In genomic region chr20:44187763-44188709, GRCh38 we compare ENCODE assay signal across 9 cellular contexts. TPM values are rescaled to one million over a fixed set of nuclear protein-coding genes. Genes with fewer than 3 reads are reported as not detected.
DNase-seq lines count a peak whose midpoint lies in the region; ATAC-seq, FAIRE-seq and TF ChIP-seq lines count a peak whose summit lies in the region.
"Had no signal": no experiment of that assay in that cellular context is flagged by ENCODE, and none has a peak within 500 bp of the region (broad histone marks: within the 10 kb centered on the region; RNA-seq: fewer than 3 reads in every experiment).

No MANE protein-coding gene starts in this region.

- H3K27ac ChIP-seq in IMR-90 (ENCODE audit: insufficient read depth, low read length) (peak overlapping the region; percentile 83), GM12878 (ENCODE audit: control insufficient read depth, insufficient read depth) (no peak overlapping the region), suprapubic skin (peak overlapping the region; percentile 72)

- SMC1A ChIA-PET in GM12878 (lab: Charles Lee; ENCODE audit: uncharacterized antibody, unreplicated experiment) = interaction anchor here (1.0 to 4.3 kb wide), 4 partner anchors 67 to 97 kb away, joined by 3 to 51 read pairs (median 7); no protein-coding TSS in a partner anchor

- WGBS in IMR-90 (ENCODE audit: extremely low coverage in 2 of 2, insufficient read length in 1 of 2), 2 experiments = 79% methylated on average over 2 of the region's 8 CpGs; no CpG with 5 or more reads in 1 of the 2 experiments
- 8% methylated on average over 7 of the region's 8 CpGs for WGBS in GM12878 (ENCODE audit: insufficient coverage, insufficient replicate concordance, low lambda C conversion rate, missing lambda C conversion rate)
- 19% methylated on average over 8 of the region's 8 CpGs for WGBS in suprapubic skin

- H3K9me1 ChIP-seq in IMR-90 (ENCODE audit: insufficient read depth, low read length) = peaks cover 13% of the 10 kb centered on the region

- peaks cover 0 to 16% of the 10 kb centered on the region in 2 experiments; a peak in 1 of 4 replicates for H3K79me1 ChIP-seq in IMR-90 (ENCODE audit: low read depth in 1 of 2, low read length in 2 of 2)

- H3K4me1 Mint-ChIP-seq in activated T-helper 17 cell treated with anti-CD3 and anti-CD28 coated beads, Interleukin-2, amount 50 U/mL, for 72 hours = no peaks in the 10 kb centered on the region

- peak overlapping the region; percentile 98 for H2BK120ac ChIP-seq in IMR-90 (ENCODE audit: low read depth, low read length)

- H4K20me1 ChIP-seq in IMR-90 (ENCODE audit: insufficient read depth, low read length) (no peaks in the 10 kb centered on the region), GM12878 (ENCODE audit: control insufficient read depth, insufficient read depth) (no peaks in the 10 kb centered on the region)

- peak overlapping the region; percentile 98 for H3K14ac ChIP-seq in IMR-90 (replicated peaks; ENCODE audit: low read depth, low read length)

- POLR2A ChIA-PET in IMR-90 (lab: Charles Lee; ENCODE audit: unreplicated experiment) (interaction anchor here (0.6 to 1.2 kb wide), 3 partner anchors 9 to 71 kb away, joined by 3 to 5 read pairs (median 4); no protein-coding TSS in a partner anchor), GM12878 (lab: Charles Lee) (interaction anchor here (0.6 kb wide), 1 partner anchor 78 kb away, joined by 3 read pairs; no protein-coding TSS in a partner anchor)

- in situ Hi-C loops in IMR-90 (cut with MboI; ENCODE audit: low sequenced_read_pairs) (loop anchor here (5.0 kb wide), 1 partner anchor 71 kb away; no protein-coding TSS in a partner anchor), GM12878 (cut with MboI) (loop anchor here (5.0 kb wide), 1 partner anchor 71 kb away; no protein-coding TSS in a partner anchor)

- CTCF ChIA-PET in IMR-90 (lab: Yijun Ruan, JAX) (interaction anchor here (0.6 to 5.6 kb wide), 3 partner anchors 8 to 643 kb away, joined by 3 to 67 read pairs (median 3); no protein-coding TSS in a partner anchor), GM12878 (lab: Yijun Ruan, JAX) (interaction anchor here (1.0 to 6.6 kb wide), 9 partner anchors 20 to 739 kb away, joined by 3 to 196 read pairs (median 5); partner anchors contain the start of gene FITM2)

- peak overlapping the region; percentile 87 to 96 for H4K8ac ChIP-seq in IMR-90 (ENCODE audit: low read depth in 2 of 2, low read length in 2 of 2)

- intact Hi-C loops in IMR-90 (cut with micrococcal nuclease) = no loop called here
- intact Hi-C loops in GM12878 (cut with micrococcal nuclease; ENCODE audit: unreplicated experiment) = no loop called here

- peak overlapping the region; percentile 91 for H3K56ac ChIP-seq in IMR-90 (ENCODE audit: extremely low read depth, insufficient read depth, low read length)

- H3K27ac Mint-ChIP-seq in activated T-helper 17 cell treated with anti-CD3 and anti-CD28 coated beads, Interleukin-2, amount 50 U/mL, for 72 hours = no peak overlapping the region

- H2AK9ac ChIP-seq in IMR-90 (replicated peaks; ENCODE audit: low read depth, low read length, poor library complexity) = peak overlapping the region; percentile 92

- H3K9me3 Mint-ChIP-seq in activated T-helper 17 cell treated with anti-CD3 and anti-CD28 coated beads, Interleukin-2, amount 50 U/mL, for 72 hours = no peaks in the 10 kb centered on the region

- peak overlapping the region; percentile 92 for H3K18ac ChIP-seq in IMR-90 (ENCODE audit: low read depth, low read length)

- dilution Hi-C loops in IMR-90 (cut with HindIII; ENCODE audit: low sequenced_read_pairs, unreplicated experiment) = no loop called here

- no peak for TF ChIP-seq CTCF in IMR-90 (conservative IDR thresholded peaks at IDR 0.05; ENCODE audit: low read depth, low read length)
- TF ChIP-seq CTCF in GM12878 (IDR thresholded peaks at IDR 0.05 in 2 of 3, conservative IDR thresholded peaks at IDR 0.05 in 1 of 3; ENCODE audit: control insufficient read depth in 2 of 3, extremely low read depth in 1 of 3, insufficient read depth in 1 of 3, low read depth in 3 of 3, low read length in 3 of 3) = no peak
- no peak for TF ChIP-seq CTCF in suprapubic skin (IDR thresholded peaks at IDR 0.05)

- peak overlapping the region; percentile 96 for H4K91ac ChIP-seq in IMR-90 (ENCODE audit: insufficient read depth, low read depth, low read length)

- ATAC-seq in IMR-90 (ENCODE audit: low read depth) (peak; percentile 45), GM12878 (peak; percentile 54), GM21825 (IDR thresholded peaks at IDR 0.05; ENCODE audit: unreplicated experiment) (no peak)
- no peak for ATAC-seq in activated T-helper 17 cell treated with anti-CD3 and anti-CD28 coated beads, Interleukin-2, amount 50 U/mL, for 72 hours (replicated peaks)

- H2BK20ac ChIP-seq in IMR-90 (ENCODE audit: low read depth, low read length) = peak overlapping the region; percentile 98

- H3K4me2 ChIP-seq in IMR-90 (ENCODE audit: low read depth, low read length) = peak overlapping the region; percentile 57
- no peak overlapping the region for H3K4me2 ChIP-seq in GM12878 (ENCODE audit: control insufficient read depth, insufficient read depth)

- RAD21 ChIA-PET in GM12878 (lab: Charles Lee; ENCODE audit: unreplicated experiment) = interaction anchor here (0.6 to 4.0 kb wide), 3 partner anchors 15 to 727 kb away, joined by 3 to 69 read pairs (median 3); no protein-coding TSS in a partner anchor

- TF ChIP-seq RAD21 in IMR-90 (IDR thresholded peaks at IDR 0.05; ENCODE audit: low read length) = no peak
- TF ChIP-seq RAD21 in GM12878 (IDR thresholded peaks at IDR 0.05; ENCODE audit: insufficient read depth, low read depth, low read length) = no peak

- H2AFZ ChIP-seq in IMR-90 (replicated peaks; ENCODE audit: low read length, poor library complexity) (peak overlapping the region; percentile 90), GM12878 (ENCODE audit: control insufficient read depth, low read depth, low read length) (no peak overlapping the region)

- H3K4ac ChIP-seq in IMR-90 (ENCODE audit: low read depth, low read length) = peak overlapping the region; percentile 98

- peak overlapping the region; percentile 54 for H3K9ac ChIP-seq in IMR-90 (ENCODE audit: low read depth, low read length)
- no peak overlapping the region for H3K9ac ChIP-seq in GM12878 (ENCODE audit: control insufficient read depth, insufficient read depth, low read length)

- H3K9me3 ChIP-seq in IMR-90 (ENCODE audit: control insufficient read depth, insufficient read depth, low read length) = no peaks in the 10 kb centered on the region
- H3K9me3 ChIP-seq in GM12878 (replicated peaks; ENCODE audit: control insufficient read depth, insufficient read depth, low read length) = no peaks in the 10 kb centered on the region
- H3K9me3 ChIP-seq in suprapubic skin = no peaks in the 10 kb centered on the region
- H3K9me3 ChIP-seq: tibial nerve had no signal

- no peaks in the 10 kb centered on the region for H3K27me3 ChIP-seq in IMR-90 (ENCODE audit: control insufficient read depth, insufficient read depth, low read length)
- peaks cover 6 to 12% of the 10 kb centered on the region in 2 experiments; a peak in 3 of 4 replicates for H3K27me3 ChIP-seq in GM12878 (replicated peaks in 1 of 2; ENCODE audit: control insufficient read depth in 2 of 2, insufficient read depth in 2 of 2, low read length in 1 of 2)
- H3K27me3 ChIP-seq in suprapubic skin = peaks cover 11% of the 10 kb centered on the region

- H3K4me1 ChIP-seq in IMR-90 (ENCODE audit: control insufficient read depth, insufficient read depth, low read length) (peaks cover 13% of the 10 kb centered on the region), GM12878 (ENCODE audit: control insufficient read depth, insufficient read depth, low read length) (no peaks in the 10 kb centered on the region), suprapubic skin (peaks cover 31% of the 10 kb centered on the region)

- FAIRE-seq in GM12878 (lab: Jason Lieb, UNC) = peak; percentile 69

- DNase-seq in IMR-90 (peak; percentile 32), GM12878 (ENCODE audit: low read depth, low spot score) (no peak), left kidney (ENCODE audit: low read depth, low spot score) (peak; percentile 56), suprapubic skin (ENCODE audit: low spot score in 2 of 2) (no peak), COR-L47 (lab: John Stamatoyannopoulos, UW) (no peak)
- DNase-seq in stimulated activated CD4-positive, alpha-beta T cell treated with anti-CD3 and anti-CD28 coated beads, Interleukin-1b, Interleukin-23, amount 100 ng/mL, for 48 hours = no peak

- H3K4me3 Mint-ChIP-seq in activated T-helper 17 cell treated with anti-CD3 and anti-CD28 coated beads, Interleukin-2, amount 50 U/mL, for 72 hours = no peak overlapping the region

- peak overlapping the region; percentile 100 for H2AK5ac ChIP-seq in IMR-90 (ENCODE audit: low read depth, low read length)

- H4K5ac ChIP-seq in IMR-90 (ENCODE audit: low read depth, low read length) = peak overlapping the region; percentile 68

- TF ChIP-seq EP300 in GM12878 (IDR thresholded peaks at IDR 0.05; ENCODE audit: borderline replicate concordance in 1 of 2, control insufficient read depth in 1 of 2, low read depth in 2 of 2, low read length in 2 of 2) = no peak
- TF ChIP-seq EP300 in suprapubic skin (IDR thresholded peaks at IDR 0.05) = no peak

- no peaks in the 10 kb centered on the region for H3K36me3 Mint-ChIP-seq in activated T-helper 17 cell treated with anti-CD3 and anti-CD28 coated beads, Interleukin-2, amount 50 U/mL, for 72 hours (ENCODE audit: low read depth)

- BruUV-seq in IMR-90 (replicated peaks; lab: Mats Ljungman, UMichigan) (no TSS peak), GM12878 (replicated peaks; lab: Mats Ljungman, UMichigan) (no TSS peak)

- H3K36me3 ChIP-seq in IMR-90 (ENCODE audit: control insufficient read depth, insufficient read depth, low read length) (no peaks in the 10 kb centered on the region), GM12878 (ENCODE audit: control insufficient read depth in 2 of 2, insufficient read depth in 2 of 2, low read length in 1 of 2) (no peaks in the 10 kb centered on the region), suprapubic skin (no peaks in the 10 kb centered on the region)
- H3K36me3 ChIP-seq: tibial nerve had no signal

- H2BK5ac ChIP-seq in IMR-90 (ENCODE audit: low read depth, low read length, poor library complexity, severe bottlenecking) = peak overlapping the region; percentile 90

- H3K27me3 Mint-ChIP-seq in activated T-helper 17 cell treated with anti-CD3 and anti-CD28 coated beads, Interleukin-2, amount 50 U/mL, for 72 hours = peaks cover 42% of the 10 kb centered on the region

- H2BK15ac ChIP-seq in IMR-90 (ENCODE audit: low read depth, low read length) = peak overlapping the region; percentile 100

- H3K4me3 ChIP-seq in IMR-90 (ENCODE audit: insufficient read depth, low read depth, low read length) = no peak overlapping the region; the same call in 1 of the 2 replicates
- H3K4me3 ChIP-seq in GM12878 = no peak overlapping the region
- H3K4me3 ChIP-seq in suprapubic skin = peak overlapping the region; percentile 53

- TF ChIP-seq POLR2A in IMR-90 (IDR thresholded peaks at IDR 0.05; ENCODE audit: low read depth, low read length) (no peak), GM12878 (IDR thresholded peaks at IDR 0.05; ENCODE audit: low read depth, low read length) (no peak), suprapubic skin (IDR thresholded peaks at IDR 0.05) (no peak)

- H3K79me2 ChIP-seq in GM12878 (ENCODE audit: control insufficient read depth, insufficient read depth, low read length) = no peaks in the 10 kb centered on the region

- peak overlapping the region; percentile 97 for H3K23ac ChIP-seq in IMR-90 (ENCODE audit: low read depth, low read length)

RNA-seq across cellular contexts. Expression of gene JPH2, which starts 1.0 kb away (rescaled TPM):
- total RNA-seq in IMR-90 (2012; rRNA removed) (0.54 and 0.83 TPM in 2 replicates), GM12878 (2014; rRNA removed) (not detected in 2 replicates), GM12878 (2014; rRNA removed; fragmentation: Illumina TruSeq; extraction: Trizol) (not detected in 2 replicates), GM12878 (2021) (not detected in 2 replicates), suprapubic skin (1 to 10 TPM; 3.8 to 5.0 (median 4.5) TPM)
- polyA plus RNA-seq in IMR-90 (2012; rRNA removed) (0.44 TPM in 2 replicates), GM12878 (2011; rRNA removed) (0.07 and 0.16 TPM in 2 replicates), GM12878 (2014; fragmentation: Illumina TruSeq; extraction: Trizol) (not detected in 2 replicates), GM12878 (2014; fragmentation: Nextera tagmentation; extraction: Ambion mirVana) (not detected), GM12878 (2014; rRNA removed) (not detected in 2 replicates), GM12878 (2016; fragmentation: Nextera tagmentation; extraction: Ambion mirVana) (not detected)
- polyA plus RNA-seq in IMR-90 (2012; cell fraction: cytosol; rRNA removed) = 0.31 and 0.60 TPM in 2 replicates
- 0.40 and 0.71 TPM in 2 replicates for polyA plus RNA-seq in IMR-90 (2012; cell fraction: nucleus; rRNA removed; ENCODE audit: low replicate concordance)
- total RNA-seq in GM12878 (2013; cell fraction: nucleolus; rRNA removed) = 0.27 and 0.42 TPM in 2 replicates
- not detected for polyA plus RNA-seq in GM12878 (2011; ENCODE audit: low read depth)
- polyA plus RNA-seq in GM12878 (2011; cell fraction: cytosol; rRNA removed) = 0.10 and 0.12 TPM in 2 replicates
- polyA plus RNA-seq in GM12878 (2011; cell fraction: nucleus; rRNA removed) = 0.37 and 0.40 TPM in 2 replicates
- polyA plus RNA-seq in GM12878 (2012) = 0.05 and 0.07 TPM in 2 replicates
- 0.26 and 0.29 TPM in 2 replicates for polyA minus RNA-seq in GM12878 (2011; rRNA and poly(A)+ RNA removed)
- not detected in 2 replicates for polyA minus RNA-seq in GM12878 (2011; cell fraction: cytosol; rRNA and poly(A)+ RNA removed)
- 0.24 and 0.29 TPM in 2 replicates for polyA minus RNA-seq in GM12878 (2011; cell fraction: nucleus; rRNA and poly(A)+ RNA removed)
- total RNA-seq in activated T-helper 17 cell treated with anti-CD3 and anti-CD28 coated beads, Interleukin-2, amount 50 U/mL, for 72 hours = under 1 TPM; 0.09 to 0.42 TPM

RNA-seq across cellular contexts. Expression of gene OSER1, which starts 22.5 kb away (rescaled TPM):
- total RNA-seq in IMR-90 (2012; rRNA removed) = 66.9 and 70.6 TPM in 2 replicates
- polyA plus RNA-seq in IMR-90 (2012; rRNA removed) = 27.7 and 32.6 TPM in 2 replicates
- 10.3 and 11.0 TPM in 2 replicates for polyA plus RNA-seq in IMR-90 (2012; cell fraction: cytosol; rRNA removed)
- polyA plus RNA-seq in IMR-90 (2012; cell fraction: nucleus; rRNA removed; ENCODE audit: low replicate concordance) = 20.0 and 103 TPM in 2 replicates
- total RNA-seq in GM12878 (2013; cell fraction: nucleolus; rRNA removed) = 14.2 and 15.2 TPM in 2 replicates
- total RNA-seq in GM12878 (2014; rRNA removed) = 19.3 and 21.0 TPM in 2 replicates
- total RNA-seq in GM12878 (2014; rRNA removed; fragmentation: Illumina TruSeq; extraction: Trizol) = 22.2 and 23.2 TPM in 2 replicates
- total RNA-seq in GM12878 (2021) = 20.4 and 21.6 TPM in 2 replicates
- 38.1 TPM for polyA plus RNA-seq in GM12878 (2011; ENCODE audit: low read depth)
- 52.5 and 54.0 TPM in 2 replicates for polyA plus RNA-seq in GM12878 (2011; rRNA removed)
- 33.3 and 39.4 TPM in 2 replicates for polyA plus RNA-seq in GM12878 (2011; cell fraction: cytosol; rRNA removed)
- polyA plus RNA-seq in GM12878 (2011; cell fraction: nucleus; rRNA removed) = 31.7 and 56.8 TPM in 2 replicates
- 30.5 and 42.3 TPM in 2 replicates for polyA plus RNA-seq in GM12878 (2012)
- polyA plus RNA-seq in GM12878 (2014; fragmentation: Illumina TruSeq; extraction: Trizol) = 28.4 and 37.4 TPM in 2 replicates
- polyA plus RNA-seq in GM12878 (2014; fragmentation: Nextera tagmentation; extraction: Ambion mirVana) = 10 to 100 TPM; 50.3 to 63.8 TPM
- 22.6 and 23.9 TPM in 2 replicates for polyA plus RNA-seq in GM12878 (2014; rRNA removed)
- 10 to 100 TPM; 28.4 to 33.0 TPM for polyA plus RNA-seq in GM12878 (2016; fragmentation: Nextera tagmentation; extraction: Ambion mirVana)
- 31.2 and 45.4 TPM in 2 replicates for polyA minus RNA-seq in GM12878 (2011; rRNA and poly(A)+ RNA removed)
- polyA minus RNA-seq in GM12878 (2011; cell fraction: cytosol; rRNA and poly(A)+ RNA removed) = 11.9 and 13.2 TPM in 2 replicates
- polyA minus RNA-seq in GM12878 (2011; cell fraction: nucleus; rRNA and poly(A)+ RNA removed) = 9.2 and 10.0 TPM in 2 replicates
- total RNA-seq in suprapubic skin = 10 to 100 TPM; 34.2 to 51.6 (median 41.3) TPM
- total RNA-seq in activated T-helper 17 cell treated with anti-CD3 and anti-CD28 coated beads, Interleukin-2, amount 50 U/mL, for 72 hours = 10 to 100 TPM; 30.5 to 38.6 TPM

RNA-seq across cellular contexts. Expression of gene GDAP1L1, which starts 59.1 kb away (rescaled TPM):
- total RNA-seq in IMR-90 (2012; rRNA removed) (not detected in 2 replicates), GM12878 (2014; rRNA removed) (not detected in 2 replicates), GM12878 (2014; rRNA removed; fragmentation: Illumina TruSeq; extraction: Trizol) (not detected in 2 replicates), GM12878 (2021) (not detected in 2 replicates), suprapubic skin (not detected)
- polyA plus RNA-seq in IMR-90 (2012; rRNA removed) (not detected in 2 replicates), GM12878 (2011; rRNA removed) (0.08 TPM in 1 of 2 replicates, not detected in the other), GM12878 (2014; fragmentation: Illumina TruSeq; extraction: Trizol) (not detected in 2 replicates), GM12878 (2014; fragmentation: Nextera tagmentation; extraction: Ambion mirVana) (not detected), GM12878 (2014; rRNA removed) (not detected in 2 replicates), GM12878 (2016; fragmentation: Nextera tagmentation; extraction: Ambion mirVana) (under 1 TPM in 1 of 2 experiments, not detected in 1; 0.38 TPM)
- polyA plus RNA-seq in IMR-90 (2012; cell fraction: cytosol; rRNA removed) = not detected in 2 replicates
- polyA plus RNA-seq in IMR-90 (2012; cell fraction: nucleus; rRNA removed; ENCODE audit: low replicate concordance) = not detected in 2 replicates
- total RNA-seq in GM12878 (2013; cell fraction: nucleolus; rRNA removed) = not detected in 2 replicates
- polyA plus RNA-seq in GM12878 (2011; ENCODE audit: low read depth) = not detected
- polyA plus RNA-seq in GM12878 (2011; cell fraction: cytosol; rRNA removed) = 0.07 and 0.20 TPM in 2 replicates
- polyA plus RNA-seq in GM12878 (2011; cell fraction: nucleus; rRNA removed) = 0.19 and 0.25 TPM in 2 replicates
- polyA plus RNA-seq in GM12878 (2012) = 0.20 TPM in 1 of 2 replicates, not detected in the other
- polyA minus RNA-seq in GM12878 (2011; rRNA and poly(A)+ RNA removed) = 0.10 TPM in 1 of 2 replicates, not detected in the other
- polyA minus RNA-seq in GM12878 (2011; cell fraction: cytosol; rRNA and poly(A)+ RNA removed) = not detected in 2 replicates
- not detected in 2 replicates for polyA minus RNA-seq in GM12878 (2011; cell fraction: nucleus; rRNA and poly(A)+ RNA removed)
- not detected for total RNA-seq in activated T-helper 17 cell treated with anti-CD3 and anti-CD28 coated beads, Interleukin-2, amount 50 U/mL, for 72 hours
- total RNA-seq: tibial nerve had no signal

Comparison
In these comparisons a context has a peak if more than half of its experiments do, and no peak if none do; other contexts are left out.
1. ATAC-seq: peak in IMR-90 (single experiment) and GM12878 (single experiment); none in activated T-helper 17 cell treated with anti-CD3 and anti-CD28 coated beads, Interleukin-2, amount 50 U/mL, for 72 hours (single experiment) and GM21825 (single experiment).
2. DNase-seq: peak in IMR-90 (single experiment) and left kidney (single experiment); none in GM12878 (single experiment), suprapubic skin (0 of 2), COR-L47 (single experiment) and stimulated activated CD4-positive, alpha-beta T cell treated with anti-CD3 and anti-CD28 coated beads, Interleukin-1b, Interleukin-23, amount 100 ng/mL, for 48 hours (single experiment).